ENCODE assay signal across 1 cellular context in genomic region chr4:83964996-83965541, GRCh38.
A peak's percentile ranks its signal among the peaks of the same experiment; 100 is the strongest.
TF ChIP-seq lines count a peak whose summit lies in the region.

No MANE protein-coding gene starts in this region.

TF ChIP-seq in IMR-90, 13 proteins besides CTCF, POLR2A, EP300 and RAD21:
- TF ChIP-seq, protein P1, sequence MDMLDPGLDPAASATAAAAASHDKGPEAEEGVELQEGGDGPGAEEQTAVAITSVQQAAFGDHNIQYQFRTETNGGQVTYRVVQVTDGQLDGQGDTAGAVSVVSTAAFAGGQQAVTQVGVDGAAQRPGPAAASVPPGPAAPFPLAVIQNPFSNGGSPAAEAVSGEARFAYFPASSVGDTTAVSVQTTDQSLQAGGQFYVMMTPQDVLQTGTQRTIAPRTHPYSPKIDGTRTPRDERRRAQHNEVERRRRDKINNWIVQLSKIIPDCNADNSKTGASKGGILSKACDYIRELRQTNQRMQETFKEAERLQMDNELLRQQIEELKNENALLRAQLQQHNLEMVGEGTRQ (IDR thresholded peaks at IDR 0.05; ENCODE audit: low read depth, low read length) = no peak
- TF ChIP-seq CEBPB (IDR thresholded peaks at IDR 0.05; ENCODE audit: low read depth, low read length) (no peak), MXI1 (IDR thresholded peaks at IDR 0.05; ENCODE audit: borderline replicate concordance, low read depth, low read length) (no peak), MAFK (IDR thresholded peaks at IDR 0.05; ENCODE audit: low read depth, low read length) (peak; percentile 47), NFE2L2 (IDR thresholded peaks at IDR 0.05; ENCODE audit: low read depth, low read length) (peak; percentile 93)
